In genomic region chr11:75164318-75164827, GRCh38 we compare ENCODE assay signal across 17 cellular contexts. TPM values are rescaled to one million over a fixed set of nuclear protein-coding genes. Genes with fewer than 3 reads are reported as not detected.
"Had no signal": no experiment of that assay in that cellular context is flagged by ENCODE, and none has a peak within 500 bp of the region (broad histone marks: within the 10 kb centered on the region; RNA-seq: fewer than 3 reads in every experiment).

No MANE protein-coding gene starts in this region.

- H3K36me3 ChIP-seq: cardiac muscle cell had no signal

- H3K4me1 ChIP-seq: parathyroid adenoma had no signal

- DNase-seq: activated B cell treated with CpG ODN at 0.5 μM for 24 hours; activated CD4-positive, alpha-beta T cell treated with anti-CD3 and anti-CD28 coated beads, Interleukin-2, amount 10 ng/mL, durations not matched to agents 7 days and 5 days; activated CD8-positive, alpha-beta memory T cell treated with anti-CD3 and anti-CD28 coated beads for 24 hours; activated naive CD4-positive, alpha-beta T cell treated with anti-CD3 and anti-CD28 coated beads for 36 hours; effector memory CD4-positive, alpha-beta T cell; left cardiac atrium; mesendoderm; spleen; stimulated activated CD4-positive, alpha-beta T cell treated with anti-CD3 and anti-CD28 coated beads, Interleukin-2, amount 100 ng/mL, for 24 hours; stimulated activated naive CD4-positive, alpha-beta T cell had no signal

- H3K4me1 Mint-ChIP-seq: activated B cell treated with CpG ODN at 0.5 μM for 24 hours; activated T-helper 17 cell treated with anti-CD3 and anti-CD28 coated beads, Interleukin-2, amount 50 U/mL, for 72 hours had no signal

- H3K4me3 Mint-ChIP-seq: activated B cell treated with CpG ODN at 0.5 μM for 24 hours; activated CD4-positive, alpha-beta T cell treated with anti-CD3 and anti-CD28 coated beads, Interleukin-2, amount 10 ng/mL, durations not matched to agents 7 days and 5 days; activated naive CD4-positive, alpha-beta T cell treated with anti-CD3 and anti-CD28 coated beads for 36 hours; activated T-helper 17 cell treated with anti-CD3 and anti-CD28 coated beads, Interleukin-2, amount 50 U/mL, for 72 hours; neural crest cell had no signal

- H3K79me2 ChIP-seq: parathyroid adenoma had no signal

- H3K9me3 Mint-ChIP-seq: activated T-helper 17 cell treated with anti-CD3 and anti-CD28 coated beads, Interleukin-2, amount 50 U/mL, for 72 hours had no signal

- ATAC-seq: activated T-helper 17 cell treated with anti-CD3 and anti-CD28 coated beads, Interleukin-2, amount 50 U/mL, for 72 hours; SK-N-SH treated with all-trans-retinoic acid at 6 μM for 48 hours had no signal

- H3K9me3 ChIP-seq: spleen had no signal

- H3K27ac Mint-ChIP-seq: activated B cell treated with CpG ODN at 0.5 μM for 24 hours; activated CD4-positive, alpha-beta T cell treated with anti-CD3 and anti-CD28 coated beads, Interleukin-2, amount 10 ng/mL, durations not matched to agents 7 days and 5 days; activated naive CD4-positive, alpha-beta T cell treated with anti-CD3 and anti-CD28 coated beads for 36 hours; activated T-helper 17 cell treated with anti-CD3 and anti-CD28 coated beads, Interleukin-2, amount 50 U/mL, for 72 hours had no signal

- H3K4me3 ChIP-seq: cardiac muscle cell, coronary artery, spleen had no signal

- H2AFZ ChIP-seq: parathyroid adenoma had no signal

- H3K27me3 ChIP-seq: cardiac muscle cell, spleen had no signal

- H3K9ac ChIP-seq: parathyroid adenoma had no signal

- H3K27ac ChIP-seq: cardiac muscle cell, coronary artery, epithelial cell of prostate, parathyroid adenoma had no signal

RNA-seq across cellular contexts. Expression of gene SLCO2B1, which starts 13.5 kb away (rescaled TPM):
- total RNA-seq: activated naive CD4-positive, alpha-beta T cell treated with anti-CD3 and anti-CD28 coated beads for 36 hours; cardiac muscle cell; neural crest cell had no signal
